ENCODE assay signal across 27 cellular contexts in genomic region chr17:74040729-74041128, GRCh38.
"Had no signal": no experiment of that assay in that cellular context is flagged by ENCODE, and none has a peak within 500 bp of the region (broad histone marks: within the 10 kb centered on the region; RNA-seq: fewer than 3 reads in every experiment).

No MANE protein-coding gene starts in this region.

- H3K4me3 ChIP-seq: cardiac muscle cell, SK-N-MC had no signal

- FAIRE-seq: astrocyte had no signal

- H3K27ac ChIP-seq: brain microvascular endothelial cell, cardiac muscle cell, KMS-11, SK-N-MC, VCaP had no signal

- H3K36me3 ChIP-seq: brain microvascular endothelial cell, cardiac muscle cell had no signal

- DNase-seq: activated CD4-positive, alpha-beta T cell treated with anti-CD3 and anti-CD28 coated beads for 48 hours; activated CD4-positive, alpha-beta T cell treated with anti-CD3 and anti-CD28 coated beads, Interleukin-2, amount 50 U/mL, for 4 hours; activated CD8-positive, alpha-beta memory T cell treated with anti-CD3 and anti-CD28 coated beads, Interleukin-2, amount 50 U/mL, for 48 hours; activated CD8-positive, alpha-beta T cell treated with anti-CD3 and anti-CD28 coated beads, Interleukin-2, amount 10 ng/mL, durations not matched to agents 7 days and 5 days; activated effector memory CD4-positive, alpha-beta T cell treated with anti-CD3 and anti-CD28 coated beads, Interleukin-2, amount 50 U/mL, for 16 hours; activated naive CD4-positive, alpha-beta T cell treated with Interleukin-2 at 50 U/mL for 16 hours; activated naive CD8-positive, alpha-beta T cell treated with anti-CD3 and anti-CD28 coated beads, Interleukin-2, amount 50 U/mL, for 24 hours; activated T-cell treated with anti-CD3 and anti-CD28 coated beads, Interleukin-2, amount 50 U/mL, for 24 hours; amniotic stem cell; brain microvascular endothelial cell; NCI-H1092; NCI-H1417; NCI-H1930; NCI-H2171; NCI-H2227 treated with DMSO at 0.1 percent for 48 hours; NCI-H446 treated with DMSO at 0.1 percent for 48 hours; NCI-H524 treated with DMSO at 0.1 percent for 48 hours; NCI-H774; NK-92 treated with Interleukin-12 subunit alpha and Interleukin-12 subunit beta, amount 100 ng/mL, for 24 hours; OCI-M1; RPMI8226; T-helper 1 cell had no signal

- H3K27me3 ChIP-seq: brain microvascular endothelial cell, cardiac muscle cell had no signal
